ENCODE assay signal across 12 cellular contexts in the genomic region with DNA sequence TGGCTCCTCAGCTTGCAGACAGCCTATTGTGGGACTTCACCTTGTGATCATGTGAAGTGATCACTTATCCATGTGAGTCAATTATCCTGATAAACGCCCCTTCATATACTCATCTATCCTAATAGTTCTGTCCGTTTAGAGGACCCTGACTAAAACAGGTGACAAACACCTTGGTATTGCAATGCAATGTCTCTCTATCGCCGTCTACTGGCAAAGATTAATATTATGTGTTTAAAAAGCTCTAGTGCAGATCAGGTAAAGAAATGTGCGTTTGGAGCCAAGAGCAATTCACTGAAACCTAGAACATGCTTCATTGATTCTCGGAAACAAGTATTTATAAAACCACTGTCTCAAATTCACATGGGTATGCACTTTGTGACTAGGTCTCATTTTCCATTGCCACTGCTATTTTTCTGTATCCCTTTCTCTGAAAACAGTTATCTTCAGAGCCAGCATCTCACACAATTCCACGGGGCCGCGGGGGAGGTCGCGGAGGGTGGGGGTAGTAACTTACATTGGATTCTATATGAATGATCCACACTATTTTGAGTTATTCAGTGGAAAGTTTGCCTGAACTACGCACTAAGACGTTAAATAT.
DNase-seq lines count a peak whose midpoint lies in the region; ATAC-seq and TF ChIP-seq lines count a peak whose summit lies in the region.
"Had no signal": no experiment of that assay in that cellular context is flagged by ENCODE, and none has a peak within 500 bp of the region (broad histone marks: within the 10 kb centered on the region; RNA-seq: fewer than 3 reads in every experiment).

No MANE protein-coding gene starts in this region.

- no peaks in the 10 kb centered on the region for H3K27me3 ChIP-seq in HCT116 (ENCODE audit: insufficient read depth, low read length)
- H3K27me3 ChIP-seq: gastroesophageal sphincter, tibial artery had no signal

- POLR2A ChIA-PET in HCT116 (lab: Charles Lee) = no interaction called here

- no peak overlapping the region for H3K4me2 ChIP-seq in HCT116 (ENCODE audit: low read length)

- no peak for TF ChIP-seq POLR2A in HCT116 (IDR thresholded peaks at IDR 0.05; ENCODE audit: borderline replicate concordance, extremely low read depth, insufficient read depth, insufficient read length)

- H2AFZ ChIP-seq in HCT116 (ENCODE audit: low read depth, low read length, poor library complexity, severe bottlenecking) = no peak overlapping the region

- peaks cover 0 to 2% of the 10 kb centered on the region in 2 donors for H3K4me1 Mint-ChIP-seq in effector memory CD8-positive, alpha-beta T cell (ENCODE audit: low read depth in 2 of 2)
- H3K4me1 Mint-ChIP-seq: T-cell had no signal

- H3K9me3 ChIP-seq in HCT116 (ENCODE audit: control insufficient read depth in 1 of 2, insufficient read depth in 1 of 2, low read depth in 1 of 2, low read length in 2 of 2) = peaks cover 4 to 16% of the 10 kb centered on the region in 2 experiments; a peak in 2 of 4 replicates
- H3K9me3 ChIP-seq: gastroesophageal sphincter, tibial artery had no signal

- no peaks in the 10 kb centered on the region for H3K27me3 Mint-ChIP-seq in effector memory CD8-positive, alpha-beta T cell
- H3K27me3 Mint-ChIP-seq: activated naive CD8-positive, alpha-beta T cell; T-cell had no signal

- no peaks in the 10 kb centered on the region for H3K36me3 Mint-ChIP-seq in effector memory CD8-positive, alpha-beta T cell (ENCODE audit: insufficient read depth)
- H3K36me3 Mint-ChIP-seq: activated naive CD8-positive, alpha-beta T cell; T-cell had no signal

- no peak overlapping the region for H3K9ac ChIP-seq in HCT116 (ENCODE audit: low read length)

- H3K9me3 Mint-ChIP-seq in effector memory CD8-positive, alpha-beta T cell = peaks cover 14 to 18% of the 10 kb centered on the region in 2 donors

- CTCF ChIA-PET in HCT116 (lab: Charles Lee) = no interaction called here

- H3K79me2 ChIP-seq in HCT116 (ENCODE audit: insufficient read depth, low read length) = no peaks in the 10 kb centered on the region

- DNase-seq in DMS53 (lab: John Stamatoyannopoulos, UW) (peak; percentile 67), HCT116 (ENCODE audit: low read depth, low spot score) (no peak), SHP77 treated with DMSO at 0.1 percent for 48 hours (lab: John Stamatoyannopoulos, UW) (peak; percentile 1), kidney glomerular epithelial cell (lab: John Stamatoyannopoulos, UW) (peak; percentile 14), globus pallidus (ENCODE audit: low spot score) (no peak), activated T-cell treated with anti-CD3 and anti-CD28 coated beads for 4 hours (no peak)
- DNase-seq in effector memory CD8-positive, alpha-beta T cell = no peak
- DNase-seq: T-cell, tibial artery had no signal

- RAD21 ChIA-PET in HCT116 (lab: Charles Lee; ENCODE audit: low non-redundant PET in 1 of 2, low total read pairs in 2 of 2, uncharacterized antibody in 2 of 2, unreplicated experiment in 2 of 2) = no interaction called here

- H3K36me3 ChIP-seq in HCT116 (ENCODE audit: control insufficient read depth in 1 of 2, insufficient read depth in 2 of 2, low read length in 2 of 2) = no peaks in the 10 kb centered on the region
- H3K36me3 ChIP-seq: gastroesophageal sphincter, tibial artery had no signal

- no peaks in the 10 kb centered on the region for H4K20me1 ChIP-seq in HCT116 (ENCODE audit: insufficient read depth)

- BruUV-seq in HCT116 (replicated peaks; lab: Mats Ljungman, UMichigan) = no TSS peak

- no peaks in the 10 kb centered on the region for H3K9me2 ChIP-seq in HCT116 (ENCODE audit: insufficient read depth)

- TF ChIP-seq CTCF in HCT116 (IDR thresholded peaks at IDR 0.05 in 2 of 3, conservative IDR thresholded peaks at IDR 0.05 in 1 of 3; ENCODE audit: borderline replicate concordance in 1 of 3, insufficient read depth in 1 of 3, low read depth in 2 of 3, low read length in 2 of 3) = peak in 2 of 3 experiments; percentile 17 to 38; a peak in 2 of 6 replicates

- H3K4me3 Mint-ChIP-seq in effector memory CD8-positive, alpha-beta T cell = no peak overlapping the region
- H3K4me3 Mint-ChIP-seq: activated naive CD8-positive, alpha-beta T cell; T-cell had no signal

- no peak overlapping the region for H3K27ac Mint-ChIP-seq in effector memory CD8-positive, alpha-beta T cell
- H3K27ac Mint-ChIP-seq: activated naive CD8-positive, alpha-beta T cell; T-cell had no signal

- H3K4me3 ChIP-seq in HCT116 (replicated peaks in 1 of 2; ENCODE audit: low read depth in 1 of 2, low read length in 2 of 2) = no peak overlapping the region
- H3K4me3 ChIP-seq: gastroesophageal sphincter, tibial artery had no signal

- intact Hi-C loops in HCT116 (cut with micrococcal nuclease) = no loop called here

- ATAC-seq in HCT116 (no peak), HG03280 (IDR thresholded peaks at IDR 0.05; ENCODE audit: unreplicated experiment) (no peak)
- no peak for ATAC-seq in effector memory CD8-positive, alpha-beta T cell (replicated peaks)
- ATAC-seq: gastroesophageal sphincter, T-cell had no signal

- no peak overlapping the region for H3K27ac ChIP-seq in HCT116 (ENCODE audit: low read depth, low read length)
- H3K27ac ChIP-seq: gastroesophageal sphincter, tibial artery had no signal

- H3K4me1 ChIP-seq in HCT116 (ENCODE audit: control insufficient read depth in 1 of 2, insufficient read depth in 2 of 2, low read length in 2 of 2) = no peaks in the 10 kb centered on the region
- H3K4me1 ChIP-seq: gastroesophageal sphincter, tibial artery had no signal

- no peak for TF ChIP-seq RAD21 in HCT116 (IDR thresholded peaks at IDR 0.05; ENCODE audit: low read depth)

TF ChIP-seq in HCT116, 20 proteins besides CTCF, POLR2A, EP300 and RAD21:
- TF ChIP-seq ZNF274 (IDR thresholded peaks at IDR 0.05; ENCODE audit: low read depth, low read length) (no peak), SRF (IDR thresholded peaks at IDR 0.05; ENCODE audit: low read depth) (no peak), FOSL1 (IDR thresholded peaks at IDR 0.05; ENCODE audit: low read depth) (no peak)
- TF ChIP-seq, protein P1, sequence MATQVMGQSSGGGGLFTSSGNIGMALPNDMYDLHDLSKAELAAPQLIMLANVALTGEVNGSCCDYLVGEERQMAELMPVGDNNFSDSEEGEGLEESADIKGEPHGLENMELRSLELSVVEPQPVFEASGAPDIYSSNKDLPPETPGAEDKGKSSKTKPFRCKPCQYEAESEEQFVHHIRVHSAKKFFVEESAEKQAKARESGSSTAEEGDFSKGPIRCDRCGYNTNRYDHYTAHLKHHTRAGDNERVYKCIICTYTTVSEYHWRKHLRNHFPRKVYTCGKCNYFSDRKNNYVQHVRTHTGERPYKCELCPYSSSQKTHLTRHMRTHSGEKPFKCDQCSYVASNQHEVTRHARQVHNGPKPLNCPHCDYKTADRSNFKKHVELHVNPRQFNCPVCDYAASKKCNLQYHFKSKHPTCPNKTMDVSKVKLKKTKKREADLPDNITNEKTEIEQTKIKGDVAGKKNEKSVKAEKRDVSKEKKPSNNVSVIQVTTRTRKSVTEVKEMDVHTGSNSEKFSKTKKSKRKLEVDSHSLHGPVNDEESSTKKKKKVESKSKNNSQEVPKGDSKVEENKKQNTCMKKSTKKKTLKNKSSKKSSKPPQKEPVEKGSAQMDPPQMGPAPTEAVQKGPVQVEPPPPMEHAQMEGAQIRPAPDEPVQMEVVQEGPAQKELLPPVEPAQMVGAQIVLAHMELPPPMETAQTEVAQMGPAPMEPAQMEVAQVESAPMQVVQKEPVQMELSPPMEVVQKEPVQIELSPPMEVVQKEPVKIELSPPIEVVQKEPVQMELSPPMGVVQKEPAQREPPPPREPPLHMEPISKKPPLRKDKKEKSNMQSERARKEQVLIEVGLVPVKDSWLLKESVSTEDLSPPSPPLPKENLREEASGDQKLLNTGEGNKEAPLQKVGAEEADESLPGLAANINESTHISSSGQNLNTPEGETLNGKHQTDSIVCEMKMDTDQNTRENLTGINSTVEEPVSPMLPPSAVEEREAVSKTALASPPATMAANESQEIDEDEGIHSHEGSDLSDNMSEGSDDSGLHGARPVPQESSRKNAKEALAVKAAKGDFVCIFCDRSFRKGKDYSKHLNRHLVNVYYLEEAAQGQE (IDR thresholded peaks at IDR 0.05; ENCODE audit: low read depth) = no peak

Comparison
In these comparisons a context has a peak if more than half of its experiments do, and no peak if none do; other contexts are left out.
1. DNase-seq: peak in DMS53 (single experiment), SHP77 treated with DMSO at 0.1 percent for 48 hours (single experiment) and kidney glomerular epithelial cell (single experiment); none in HCT116 (single experiment), globus pallidus (single experiment), effector memory CD8-positive, alpha-beta T cell (0 of 3) and activated T-cell treated with anti-CD3 and anti-CD28 coated beads for 4 hours (single experiment).